In genomic region chr14:67519406-67519805, GRCh38 we compare ENCODE assay signal across 34 cellular contexts.
"Had no signal": no experiment of that assay in that cellular context is flagged by ENCODE, and none has a peak within 500 bp of the region (broad histone marks: within the 10 kb centered on the region; RNA-seq: fewer than 3 reads in every experiment).

No MANE protein-coding gene starts in this region.

- H3K27me3 ChIP-seq: adrenal gland, ascending aorta, body of pancreas, breast epithelium had no signal

- H3K36me3 ChIP-seq: adrenal gland, ascending aorta, brain microvascular endothelial cell, breast epithelium, cardiac muscle cell had no signal

- FAIRE-seq: astrocyte, bronchial epithelial cell had no signal

- ATAC-seq: activated naive CD4-positive, alpha-beta T cell treated with anti-CD3 and anti-CD28 coated beads, Interleukin-2, amount 50 U/mL, for 72 hours; activated naive CD8-positive, alpha-beta T cell treated with anti-CD3 and anti-CD28 coated beads, Interleukin-2, amount 50 U/mL, for 24 hours; activated T-cell treated with anti-CD3 and anti-CD28 coated beads, Interleukin-2, amount 50 U/mL, for 4 hours; activated T-cell treated with anti-CD3 and anti-CD28 coated beads, Interleukin-2, amount 50 U/mL, for 72 hours; activated T-helper 17 cell treated with anti-CD3 and anti-CD28 coated beads, Interleukin-2, amount 50 U/mL, for 72 hours; body of pancreas had no signal

- DNase-seq: activated effector memory CD4-positive, alpha-beta T cell treated with anti-CD3 and anti-CD28 coated beads, Interleukin-2, amount 50 U/mL, for 16 hours; activated effector memory CD4-positive, alpha-beta T cell treated with Interleukin-2 at 50 U/mL for 16 hours; activated gamma-delta T cell; activated gamma-delta T cell treated with Interleukin-2 at 50 U/mL for 16 hours; activated naive CD4-positive, alpha-beta T cell; activated naive CD4-positive, alpha-beta T cell treated with anti-CD3 and anti-CD28 coated beads for 36 hours; activated naive CD4-positive, alpha-beta T cell treated with anti-CD3 and anti-CD28 coated beads, Interleukin-2, amount 10 ng/mL, durations not matched to agents 7 days and 5 days; activated naive CD4-positive, alpha-beta T cell treated with anti-CD3 and anti-CD28 coated beads, Interleukin-2, amount 50 U/mL, for 16 hours; activated naive CD4-positive, alpha-beta T cell treated with Interleukin-2 at 50 U/mL for 16 hours; activated naive CD8-positive, alpha-beta T cell treated with anti-CD3 and anti-CD28 coated beads for 36 hours; activated naive CD8-positive, alpha-beta T cell treated with anti-CD3 and anti-CD28 coated beads, Interleukin-2, amount 10 ng/mL, durations not matched to agents 7 days and 5 days; activated naive CD8-positive, alpha-beta T cell treated with anti-CD3 and anti-CD28 coated beads, Interleukin-2, amount 50 U/mL, for 24 hours; activated T-cell treated with anti-CD3 and anti-CD28 coated beads, Interleukin-2, amount 50 U/mL, for 1 hour; activated T-cell treated with anti-CD3 and anti-CD28 coated beads, Interleukin-2, amount 50 U/mL, for 24 hours; activated T-cell treated with anti-CD3 and anti-CD28 coated beads, Interleukin-2, amount 50 U/mL, for 4 hours; activated T-cell treated with anti-CD3 and anti-CD28 coated beads, Interleukin-2, amount 50 U/mL, for 48 hours; activated T-cell treated with anti-CD3 and anti-CD28 coated beads, Interleukin-2, amount 50 U/mL, for 72 hours; adrenal gland; amniotic stem cell; amygdala; anterior cingulate cortex; aorta; body of pancreas; brain microvascular endothelial cell; caudate nucleus; central memory CD4-positive, alpha-beta T cell; cerebellar nuclear complex had no signal

- H3K4me3 ChIP-seq: adrenal gland, ascending aorta, body of pancreas, breast epithelium, cardiac muscle cell had no signal

- H3K27ac ChIP-seq: adrenal gland, ascending aorta, body of pancreas, brain microvascular endothelial cell, breast epithelium, cardiac muscle cell had no signal

- H3K9me3 ChIP-seq: adrenal gland, ascending aorta, body of pancreas, breast epithelium had no signal
